Comparison of ENCODE assay signal across 1 cellular context in the genomic region with DNA sequence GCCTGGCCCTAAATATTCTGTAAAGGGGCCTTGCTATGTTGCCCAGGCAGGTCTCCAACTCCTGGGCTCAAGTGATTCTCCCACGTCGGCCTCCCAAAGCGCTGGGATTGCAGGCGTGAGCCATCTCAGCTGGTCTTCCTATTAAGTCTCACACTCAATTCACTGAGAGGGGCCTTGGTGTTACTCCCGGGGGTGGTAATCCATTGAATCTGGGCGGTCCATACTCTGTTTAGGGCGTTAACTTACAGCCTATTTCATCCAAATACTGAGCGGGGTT.
TF ChIP-seq lines count a peak whose summit lies in the region.

No MANE protein-coding gene starts in this region.

TF ChIP-seq in endothelial cell of umbilical vein, 7 proteins besides CTCF, POLR2A, EP300 and RAD21:
- TF ChIP-seq POLR2AphosphoS5 (IDR thresholded peaks at IDR 0.05; ENCODE audit: insufficient read depth, low read depth, low read length) (no peak), GATA2 (IDR thresholded peaks at IDR 0.05; ENCODE audit: insufficient read depth, insufficient read length, low read depth, low read length) (no peak), JUN (IDR thresholded peaks at IDR 0.05; ENCODE audit: borderline replicate concordance, insufficient read depth, insufficient read length, low read depth) (no peak), FOS (IDR thresholded peaks at IDR 0.05; ENCODE audit: borderline replicate concordance, insufficient read depth, low read length) (no peak), MYC (IDR thresholded peaks at IDR 0.05; ENCODE audit: low read depth, low read length) (no peak), EZH2 (IDR thresholded peaks at IDR 0.05; ENCODE audit: borderline replicate concordance, low read depth, low read length, severe bottlenecking) (no peak)
- TF ChIP-seq, protein P1, sequence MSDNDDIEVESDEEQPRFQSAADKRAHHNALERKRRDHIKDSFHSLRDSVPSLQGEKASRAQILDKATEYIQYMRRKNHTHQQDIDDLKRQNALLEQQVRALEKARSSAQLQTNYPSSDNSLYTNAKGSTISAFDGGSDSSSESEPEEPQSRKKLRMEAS (IDR thresholded peaks at IDR 0.05; ENCODE audit: insufficient read depth, insufficient read length) = no peak
